19 cellular contexts compared by ENCODE assay signal in genomic region chr15:99130314-99130713, GRCh38. TPM values are rescaled to one million over a fixed set of nuclear protein-coding genes. Genes with fewer than 3 reads are reported as not detected.
"Had no signal": no experiment of that assay in that cellular context is flagged by ENCODE, and none has a peak within 500 bp of the region (broad histone marks: within the 10 kb centered on the region; RNA-seq: fewer than 3 reads in every experiment).

No MANE protein-coding gene starts in this region.

- H2AFZ ChIP-seq: parathyroid adenoma had no signal

- ATAC-seq: activated CD8-positive, alpha-beta T cell treated with anti-CD3 and anti-CD28 coated beads for 36 hours; activated T-cell treated with anti-CD3 and anti-CD28 coated beads, Interleukin-2, amount 50 U/mL, for 72 hours; left colon; T-cell had no signal

- H3K9me3 ChIP-seq: right atrium auricular region, spleen, vagina had no signal

- DNase-seq: activated CD4-positive, alpha-beta T cell treated with anti-CD3 and anti-CD28 coated beads for 4 hours; activated CD8-positive, alpha-beta memory T cell treated with anti-CD3 and anti-CD28 coated beads, Interleukin-2, amount 50 U/mL, for 4 hours; activated CD8-positive, alpha-beta T cell treated with anti-CD3 and anti-CD28 coated beads for 36 hours; activated gamma-delta T cell treated with Interleukin-2 at 50 U/mL for 16 hours; activated naive CD8-positive, alpha-beta T cell treated with anti-CD3 and anti-CD28 coated beads, Interleukin-2, amount 10 ng/mL, durations not matched to agents 7 days and 5 days; activated T-cell treated with anti-CD3 and anti-CD28 coated beads, Interleukin-2, amount 50 U/mL, for 72 hours; aorta; caudate nucleus; immature natural killer cell; left colon; spleen; stimulated activated CD4-positive, alpha-beta T cell treated with anti-CD3 and anti-CD28 coated beads, Interleukin-1b, Interleukin-23, amount 100 ng/mL, for 48 hours; stimulated activated naive CD4-positive, alpha-beta T cell treated with Interleukin-2 at 50 U/mL for 16 hours; T-cell; T1000 had no signal

- H3K9ac ChIP-seq: parathyroid adenoma had no signal

- H3K27me3 ChIP-seq: right atrium auricular region, spleen, vagina had no signal

- H3K4me1 ChIP-seq: spleen had no signal

- H3K4me3 ChIP-seq: right atrium auricular region, spleen, vagina had no signal

- H3K79me2 ChIP-seq: parathyroid adenoma had no signal

- H3K27ac ChIP-seq: parathyroid adenoma, spleen, vagina, VCaP had no signal

RNA-seq across cellular contexts. Expression of gene SYNM, which starts 25.4 kb away (rescaled TPM):
- polyA plus RNA-seq: immature natural killer cell had no signal
